In genomic region chr1:40668769-40669525, GRCh38 we compare ENCODE assay signal across 8 cellular contexts. TPM values are rescaled to one million over a fixed set of nuclear protein-coding genes. Genes with fewer than 3 reads are reported as not detected.
DNase-seq lines count a peak whose midpoint lies in the region; ATAC-seq, FAIRE-seq and TF ChIP-seq lines count a peak whose summit lies in the region.

No MANE protein-coding gene starts in this region.

- CTCF ChIA-PET in CD8-positive, alpha-beta memory T cell (lab: Charles Lee), result interaction anchor here (0.7 to 2.2 kb wide), 21 partner anchors 9 to 525 kb away, joined by 3 to 10 read pairs (median 4); partner anchors contain the start of gene NFYC

- no peak overlapping the region for H3K4me3 ChIP-seq in CD8-positive, alpha-beta memory T cell (ENCODE audit: low read length)
- H3K4me3 ChIP-seq in KMS-11 (IDR thresholded peaks at IDR 0.05; ENCODE audit: insufficient read depth, low read depth, low read length), result peak overlapping the region; percentile 39
- H3K4me3 ChIP-seq in fibroblast of lung (replicated peaks in 1 of 4; ENCODE audit: control extremely low read depth in 1 of 4, insufficient read depth in 1 of 4, low read depth in 3 of 4, low read length in 4 of 4), result no peak overlapping the region
- peak overlapping the region; percentile 39 for H3K4me3 ChIP-seq in neural cell (ENCODE audit: low read length)

- H4K20me1 ChIP-seq in KMS-11 (ENCODE audit: insufficient read depth) (no peaks in the 10 kb centered on the region), fibroblast of lung (ENCODE audit: control insufficient read depth, extremely low read depth, insufficient read depth, low read length) (no peaks in the 10 kb centered on the region), neural cell (ENCODE audit: insufficient read depth) (no peaks in the 10 kb centered on the region)

- no peak overlapping the region for H3K27ac ChIP-seq in CD8-positive, alpha-beta memory T cell (ENCODE audit: low read depth, low read length)
- peak overlapping the region; percentile 69 for H3K27ac ChIP-seq in KMS-11
- H3K27ac ChIP-seq in fibroblast of lung (ENCODE audit: insufficient read depth, low read length), result no peak overlapping the region
- no peak overlapping the region for H3K27ac ChIP-seq in neural cell (ENCODE audit: low read length)

- POLR2A ChIA-PET in CD8-positive, alpha-beta memory T cell (lab: Charles Lee), result interaction anchor here (0.8 kb wide), 1 partner anchor 22 kb away, joined by 5 read pairs; the partner anchor contains the start of gene NFYC

- H3K9me3 Mint-ChIP-seq in CD8-positive, alpha-beta memory T cell, result no peaks in the 10 kb centered on the region
- no peaks in the 10 kb centered on the region for H3K9me3 Mint-ChIP-seq in stimulated activated naive CD8-positive, alpha-beta T cell treated with anti-CD3 and anti-CD28 coated beads, Interleukin-15, Interleukin-2, amounts not matched to agents 100 ng/mL and 50 ng/mL, for 24 hours

- no peaks in the 10 kb centered on the region for H3K9me3 ChIP-seq in CD8-positive, alpha-beta memory T cell (ENCODE audit: low read length)
- H3K9me3 ChIP-seq in fibroblast of lung (ENCODE audit: control insufficient read depth, insufficient read depth, low read depth, low read length), result no peaks in the 10 kb centered on the region
- H3K9me3 ChIP-seq in neural cell (ENCODE audit: low read length), result no peaks in the 10 kb centered on the region

- FAIRE-seq in RCC 7860 (lab: Jason Lieb, UNC), result no peak

- H3K79me2 ChIP-seq in KMS-11 (ENCODE audit: insufficient read depth, low read depth) (peaks cover 7% of the 10 kb centered on the region; the same call in 1 of the 2 replicates), fibroblast of lung (ENCODE audit: control insufficient read depth, insufficient read depth, low read length) (no peaks in the 10 kb centered on the region), neural cell (replicated peaks; ENCODE audit: insufficient read depth, low read length) (no peaks in the 10 kb centered on the region)

- peak; percentile 71 to 85 (median 81) for DNase-seq in CD8-positive, alpha-beta memory T cell
- peak; percentile 28 for DNase-seq in RCC 7860 (ENCODE audit: low spot score)
- peak; percentile 69 for DNase-seq in activated T-helper 1 cell treated with Interleukin-2 at 50 U/mL for 16 hours (ENCODE audit: low read depth)
- peak; percentile 36 to 62 for DNase-seq in fibroblast of lung (ENCODE audit: low read depth in 2 of 2)

- peaks cover 17% of the 10 kb centered on the region for H3K4me1 ChIP-seq in CD8-positive, alpha-beta memory T cell (ENCODE audit: insufficient read depth, low read length)
- peaks cover 43% of the 10 kb centered on the region for H3K4me1 ChIP-seq in KMS-11 (ENCODE audit: low read depth, poor library complexity, severe bottlenecking)
- peaks cover 3% of the 10 kb centered on the region for H3K4me1 ChIP-seq in fibroblast of lung (ENCODE audit: control insufficient read depth, extremely low read depth, insufficient read depth, low read length)

- H2AFZ ChIP-seq in KMS-11 (ENCODE audit: low read depth), result peak overlapping the region; percentile 60; the same call in 1 of the 2 replicates
- H2AFZ ChIP-seq in fibroblast of lung (ENCODE audit: low read length), result no peak overlapping the region
- no peak overlapping the region for H2AFZ ChIP-seq in neural cell (ENCODE audit: low read depth, low read length)

- no peaks in the 10 kb centered on the region for H3F3A ChIP-seq in neural cell (ENCODE audit: insufficient read depth, low read length, poor library complexity, severe bottlenecking)

- peak overlapping the region; percentile 40; the same call in 1 of the 2 replicates for H3K9ac ChIP-seq in KMS-11
- H3K9ac ChIP-seq in fibroblast of lung (ENCODE audit: insufficient read depth, low read length), result no peak overlapping the region
- H3K9ac ChIP-seq in neural cell (ENCODE audit: low read length), result no peak overlapping the region

- TF ChIP-seq CTCF in KMS-11 (conservative IDR thresholded peaks at IDR 0.05; ENCODE audit: low read depth, low read length), result peak; percentile 87
- peak; percentile 96 for TF ChIP-seq CTCF in fibroblast of lung (conservative IDR thresholded peaks at IDR 0.05 in 1 of 2, IDR thresholded peaks at IDR 0.05 in 1 of 2; ENCODE audit: low read depth in 1 of 2, low read length in 2 of 2)
- TF ChIP-seq CTCF in neural cell (IDR thresholded peaks at IDR 0.05; ENCODE audit: poor library complexity, severe bottlenecking), result peak; percentile 78

- ATAC-seq in GM21423 (IDR thresholded peaks at IDR 0.05; ENCODE audit: unreplicated experiment), result peak; percentile 61

- H3K9me2 ChIP-seq in neural cell (ENCODE audit: insufficient read depth, low read length), result no peaks in the 10 kb centered on the region

- no peak for TF ChIP-seq EP300 in neural cell (conservative IDR thresholded peaks at IDR 0.05; ENCODE audit: poor library complexity, severe bottlenecking)

- H3K27ac Mint-ChIP-seq in CD8-positive, alpha-beta memory T cell, result peak overlapping the region in 1 of 8 donors; percentile 14
- H3K27ac Mint-ChIP-seq in stimulated activated naive CD8-positive, alpha-beta T cell treated with anti-CD3 and anti-CD28 coated beads, Interleukin-15, Interleukin-2, amounts not matched to agents 100 ng/mL and 50 ng/mL, for 24 hours, result peak overlapping the region; percentile 16

- H3K27me3 Mint-ChIP-seq in CD8-positive, alpha-beta memory T cell, result no peaks in the 10 kb centered on the region
- H3K27me3 Mint-ChIP-seq in stimulated activated naive CD8-positive, alpha-beta T cell treated with anti-CD3 and anti-CD28 coated beads, Interleukin-15, Interleukin-2, amounts not matched to agents 100 ng/mL and 50 ng/mL, for 24 hours, result peaks cover 3% of the 10 kb centered on the region

- no peaks in the 10 kb centered on the region for H3K36me3 ChIP-seq in CD8-positive, alpha-beta memory T cell (ENCODE audit: insufficient read depth, low read length)
- H3K36me3 ChIP-seq in KMS-11 (ENCODE audit: insufficient read depth) (no peaks in the 10 kb centered on the region), fibroblast of lung (ENCODE audit: control insufficient read depth, insufficient read depth, low read length) (no peaks in the 10 kb centered on the region), neural cell (ENCODE audit: insufficient read depth, low read length) (no peaks in the 10 kb centered on the region)

- peak; percentile 61 for TF ChIP-seq RAD21 in neural cell (conservative IDR thresholded peaks at IDR 0.05)

- H3K27me3 ChIP-seq in CD8-positive, alpha-beta memory T cell (ENCODE audit: insufficient read depth, low read length, poor library complexity, severe bottlenecking), result no peaks in the 10 kb centered on the region
- H3K27me3 ChIP-seq in KMS-11 (ENCODE audit: insufficient read depth, low read depth) (no peaks in the 10 kb centered on the region), fibroblast of lung (ENCODE audit: control insufficient read depth, insufficient read depth, low read length) (peaks cover 7% of the 10 kb centered on the region), neural cell (ENCODE audit: insufficient read depth, low read depth, low read length) (no peaks in the 10 kb centered on the region)

- H3K36me3 Mint-ChIP-seq in CD8-positive, alpha-beta memory T cell, result no peaks in the 10 kb centered on the region
- H3K36me3 Mint-ChIP-seq in stimulated activated naive CD8-positive, alpha-beta T cell treated with anti-CD3 and anti-CD28 coated beads, Interleukin-15, Interleukin-2, amounts not matched to agents 100 ng/mL and 50 ng/mL, for 24 hours (ENCODE audit: low read depth), result no peaks in the 10 kb centered on the region

- H3K4me1 Mint-ChIP-seq in CD8-positive, alpha-beta memory T cell, result peaks cover 13 to 31% (median 21%) of the 10 kb centered on the region in 3 donors
- peaks cover 17% of the 10 kb centered on the region for H3K4me1 Mint-ChIP-seq in stimulated activated naive CD8-positive, alpha-beta T cell treated with anti-CD3 and anti-CD28 coated beads, Interleukin-15, Interleukin-2, amounts not matched to agents 100 ng/mL and 50 ng/mL, for 24 hours (ENCODE audit: low read depth)

- H3K4me3 Mint-ChIP-seq in CD8-positive, alpha-beta memory T cell, result peak overlapping the region; percentile 23 to 63 (median 49)
- peak overlapping the region; percentile 68 for H3K4me3 Mint-ChIP-seq in stimulated activated naive CD8-positive, alpha-beta T cell treated with anti-CD3 and anti-CD28 coated beads, Interleukin-15, Interleukin-2, amounts not matched to agents 100 ng/mL and 50 ng/mL, for 24 hours

- H3K4me2 ChIP-seq in KMS-11, result peak overlapping the region; percentile 63
- peak overlapping the region; percentile 51 for H3K4me2 ChIP-seq in fibroblast of lung (ENCODE audit: extremely low read depth, insufficient read depth, low read length)
- H3K4me2 ChIP-seq in neural cell (ENCODE audit: low read length), result no peak overlapping the region

TF ChIP-seq in neural cell, 6 proteins besides CTCF, POLR2A, EP300 and RAD21:
- no peak for TF ChIP-seq EZH2 (IDR thresholded peaks at IDR 0.05; ENCODE audit: borderline replicate concordance, insufficient read depth, low read length, poor library complexity, severe bottlenecking)
- peak; percentile 77 for TF ChIP-seq SMC3 (conservative IDR thresholded peaks at IDR 0.05; ENCODE audit: poor library complexity)
- no peak for TF ChIP-seq TAF1 (IDR thresholded peaks at IDR 0.05; ENCODE audit: low read depth)
TF ChIP-seq in neural cell: peak in this region for 1.

RNA-seq across cellular contexts. Expression of gene RIMS3, which starts 3.5 kb away (rescaled TPM):
- 1 to 10 TPM; 1.4 to 1.7 TPM for total RNA-seq in CD8-positive, alpha-beta memory T cell
- 5.4 TPM for polyA plus RNA-seq in CD8-positive, alpha-beta memory T cell
- 0.33 and 0.51 TPM in 2 replicates for total RNA-seq in fibroblast of lung
- polyA plus RNA-seq in fibroblast of lung (0.11 and 0.12 TPM in 2 replicates), neural cell (31.6 and 36.9 TPM in 2 replicates)
- polyA plus RNA-seq in fibroblast of lung (2012), result 0.13 and 0.16 TPM in 2 replicates
- polyA minus RNA-seq in fibroblast of lung (ENCODE audit: low replicate concordance) (0.43 TPM in 1 of 2 replicates, not detected in the other), neural cell (52.1 and 54.1 TPM in 2 replicates)

RNA-seq across cellular contexts. Expression of gene NFYC, which starts 22.6 kb away (rescaled TPM):
- 10 to 100 TPM; 61.3 to 61.6 TPM for total RNA-seq in CD8-positive, alpha-beta memory T cell
- 51.3 TPM for polyA plus RNA-seq in CD8-positive, alpha-beta memory T cell
- 17.5 and 23.8 TPM in 2 replicates for total RNA-seq in fibroblast of lung
- polyA plus RNA-seq in fibroblast of lung, result 31.0 and 48.2 TPM in 2 replicates
- 20.3 and 30.2 TPM in 2 replicates for polyA plus RNA-seq in fibroblast of lung (2012)
- 24.9 and 44.5 TPM in 2 replicates for polyA minus RNA-seq in fibroblast of lung (ENCODE audit: low replicate concordance)
- polyA plus RNA-seq in neural cell, result 66.0 and 78.8 TPM in 2 replicates
- polyA minus RNA-seq in neural cell, result 67.4 and 71.7 TPM in 2 replicates

Comparison
In these comparisons a context has a peak if more than half of its experiments do, and no peak if none do; other contexts are left out.
1. DNase-seq: peak in every context shown above with its lines; median percentile 81 in CD8-positive, alpha-beta memory T cell; 69 in activated T-helper 1 cell treated with Interleukin-2 at 50 U/mL for 16 hours; 49 in fibroblast of lung; 28 in RCC 7860.
2. H3K4me3 ChIP-seq: peak in KMS-11 (single experiment) and neural cell (single experiment); none in CD8-positive, alpha-beta memory T cell (single experiment) and fibroblast of lung (0 of 4).
3. Peak in every context shown above with its lines, with median percentiles within 50 percentile points of each other: CTCF ChIP-seq.